1 cellular context compared by ENCODE assay signal in genomic region chr16:81921873-81922584, GRCh38.
TF ChIP-seq lines count a peak whose summit lies in the region.

No MANE protein-coding gene starts in this region.

TF ChIP-seq in K562, 482 proteins besides CTCF, POLR2A, EP300 and RAD21 (continued from another document):
- TF ChIP-seq RNF219 (CRISPR knock-in tag; IDR thresholded peaks at IDR 0.05) (no peak), ADNP (tag; IDR thresholded peaks at IDR 0.05) (peak; percentile 64; the same call in 1 of the 2 replicates), ATF4 (CRISPR knock-in tag; IDR thresholded peaks at IDR 0.05) (no peak), ZFP36 (IDR thresholded peaks at IDR 0.05; ENCODE audit: low read depth, low read length, partially characterized antibody) (no peak)
